ENCODE assay signal across 8 cellular contexts in the genomic region with DNA sequence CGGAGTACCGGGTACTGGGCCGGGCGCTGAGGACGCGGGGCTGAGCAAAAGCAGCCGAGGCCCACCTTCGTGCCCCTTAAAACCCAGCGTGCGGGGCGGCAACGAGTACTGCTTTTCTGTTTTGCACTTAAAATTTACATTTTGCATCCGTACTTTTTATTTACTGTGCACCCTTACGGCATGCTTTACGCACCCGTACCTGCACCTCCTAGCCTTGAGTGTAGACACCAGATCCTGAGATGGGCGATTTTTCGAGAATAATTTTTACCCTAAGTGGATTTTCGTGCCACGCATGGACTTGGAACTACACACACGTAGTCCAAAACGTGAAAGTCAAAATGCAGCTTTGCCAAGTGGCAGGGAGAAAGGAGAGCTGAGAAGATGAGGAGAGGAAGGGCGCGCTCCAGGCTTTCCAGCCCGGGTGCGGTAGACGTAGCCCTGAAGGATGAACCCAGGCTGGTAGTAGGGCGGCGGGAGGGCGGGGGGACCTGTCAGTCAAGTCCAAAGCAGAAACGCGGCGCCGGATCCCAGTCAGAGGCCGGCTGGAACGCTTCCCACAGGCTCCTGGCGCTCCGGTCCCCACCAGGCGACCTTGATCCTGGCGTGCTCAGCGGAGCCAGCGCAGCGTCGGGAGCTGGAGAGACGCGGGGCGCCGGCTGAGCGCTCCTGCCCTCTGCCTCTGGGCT. TPM values are rescaled to one million over a fixed set of nuclear protein-coding genes. Genes with fewer than 3 reads are reported as not detected.
DNase-seq lines count a peak whose midpoint lies in the region; ATAC-seq and TF ChIP-seq lines count a peak whose summit lies in the region.

No MANE protein-coding gene starts in this region.

- peaks cover 94% of the 10 kb centered on the region for H3K27me3 ChIP-seq in neural progenitor cell

- peaks cover 36% of the 10 kb centered on the region for H3F3A ChIP-seq in neural progenitor cell (ENCODE audit: low read depth)

- peaks cover 39% of the 10 kb centered on the region for H3K4me1 ChIP-seq in neural progenitor cell

- no peaks in the 10 kb centered on the region for H3K9me3 ChIP-seq in neural progenitor cell (ENCODE audit: low read depth)

- H4K20me1 ChIP-seq in neural progenitor cell (ENCODE audit: low read depth): peaks cover 53% of the 10 kb centered on the region

- no peaks in the 10 kb centered on the region for H3K36me3 ChIP-seq in neural progenitor cell

- no peak for ATAC-seq in HG03460 (IDR thresholded peaks at IDR 0.05; ENCODE audit: unreplicated experiment)

- peaks cover 2% of the 10 kb centered on the region for H3K36me3 Mint-ChIP-seq in neural progenitor cell

- no peak overlapping the region for H2AFZ ChIP-seq in neural progenitor cell (replicated peaks)

- H3K27me3 Mint-ChIP-seq in neural progenitor cell (ENCODE audit: insufficient read depth, low read depth): peaks cover 57% of the 10 kb centered on the region

- peak overlapping the region; percentile 89 for H3K4me2 ChIP-seq in neural progenitor cell

- H3K4me3 ChIP-seq in neural progenitor cell: peak overlapping the region; percentile 65

- no peak for TF ChIP-seq CTCF in neural progenitor cell (IDR thresholded peaks at IDR 0.05)

- H3K4me1 Mint-ChIP-seq in neural progenitor cell: peaks cover 31% of the 10 kb centered on the region

- DNase-seq in D341Med (ENCODE audit: low spot score) (peak; percentile 78), NCI-H2171 (lab: John Stamatoyannopoulos, UW) (peak; percentile 81), ecto neural progenitor cell (ENCODE audit: low spot score) (peak; percentile 64), neural progenitor cell (ENCODE audit: low spot score) (peak; percentile 49), SIG-M5 treated with dmso at 0.1 percent for 504 hours (lab: John Stamatoyannopoulos, UW; ENCODE audit: unreplicated experiment) (no peak), putamen (ENCODE audit: low spot score) (no peak), MV-4-11 (lab: John Stamatoyannopoulos, UW) (no peak)

- H3K9ac ChIP-seq in neural progenitor cell: no peak overlapping the region

- no peaks in the 10 kb centered on the region for H3K79me2 ChIP-seq in neural progenitor cell (ENCODE audit: low read depth)

- no peak overlapping the region for H3K27ac ChIP-seq in neural progenitor cell

- no peaks in the 10 kb centered on the region for H3K9me3 Mint-ChIP-seq in neural progenitor cell

- H3K27ac Mint-ChIP-seq in neural progenitor cell: no peak overlapping the region

- H3K4me3 Mint-ChIP-seq in neural progenitor cell: peak overlapping the region; percentile 84

RNA-seq across cellular contexts. Expression of a gene that starts 1.2 kb away (rescaled TPM):
- total RNA-seq in neural progenitor cell (ENCODE audit: low replicate concordance): 0.11 and 0.31 TPM in 2 replicates

Comparison
In these comparisons a context has a peak if more than half of its experiments do, and no peak if none do; other contexts are left out.
1. DNase-seq: peak in D341Med (single experiment), NCI-H2171 (single experiment), ecto neural progenitor cell (single experiment) and neural progenitor cell (single experiment); none in SIG-M5 treated with dmso at 0.1 percent for 504 hours (single experiment), putamen (single experiment) and MV-4-11 (single experiment).